ENCODE assay signal across 28 cellular contexts in genomic region chr1:4001461-4001860, GRCh38.
"Had no signal": no experiment of that assay in that cellular context is flagged by ENCODE, and none has a peak within 500 bp of the region (broad histone marks: within the 10 kb centered on the region; RNA-seq: fewer than 3 reads in every experiment).

No MANE protein-coding gene starts in this region.

- H3K36me3 Mint-ChIP-seq: activated CD8-positive, alpha-beta memory T cell treated with anti-CD3 and anti-CD28 coated beads, Interleukin-2, amount 10 ng/mL, durations not matched to agents 7 days and 5 days; activated naive CD8-positive, alpha-beta T cell; brain had no signal

- H3K4me3 Mint-ChIP-seq: activated CD4-positive, alpha-beta T cell treated with anti-CD3 and anti-CD28 coated beads, Interleukin-2, amount 10 ng/mL, durations not matched to agents 24 days and 14 days; activated CD8-positive, alpha-beta memory T cell treated with anti-CD3 and anti-CD28 coated beads, Interleukin-2, amount 10 ng/mL, durations not matched to agents 7 days and 5 days; activated naive CD4-positive, alpha-beta T cell treated with anti-CD3 and anti-CD28 coated beads for 36 hours; activated naive CD8-positive, alpha-beta T cell; activated T-cell treated with anti-CD3 and anti-CD28 coated beads, Interleukin-2, amount 50 U/mL, for 24 hours; activated T-helper 1 cell treated with anti-CD3 and anti-CD28 coated beads, Interleukin-12 subunit alpha, Interleukin-12 subunit beta, Interleukin-2, Interleukin-4 antibody, amounts not matched to agents 30 ng/mL and 10 ng/mL and 1 ng/mL, durations not matched to agents 14 hours and 24 hours and 36 hours; brain; T-helper 1 cell treated with Interleukin-12 subunit alpha and Interleukin-12 subunit beta and Interleukin-4 antibody, amounts not matched to agents 30 μg/mL and 1 μg/mL, for 36 hours had no signal

- H3K27me3 Mint-ChIP-seq: activated CD4-positive, alpha-beta T cell treated with anti-CD3 and anti-CD28 coated beads, Interleukin-2, amount 10 ng/mL, durations not matched to agents 24 days and 14 days had no signal

- DNase-seq: activated CD4-positive, alpha-beta T cell treated with anti-CD3 and anti-CD28 coated beads for 1 hour; activated CD4-positive, alpha-beta T cell treated with anti-CD3 and anti-CD28 coated beads, Interleukin-2, amount 10 ng/mL, durations not matched to agents 24 days and 14 days; activated CD4-positive, alpha-beta T cell treated with anti-CD3 and anti-CD28 coated beads, Interleukin-2, amount 50 U/mL, for 48 hours; activated CD8-positive, alpha-beta memory T cell treated with anti-CD3 and anti-CD28 coated beads, Interleukin-2, amount 10 ng/mL, durations not matched to agents 7 days and 5 days; activated gamma-delta T cell; activated naive CD4-positive, alpha-beta T cell treated with anti-CD3 and anti-CD28 coated beads for 36 hours; activated T-cell treated with anti-CD3 and anti-CD28 coated beads, Interleukin-2, amount 50 U/mL, for 24 hours; amygdala; MG63; MV-4-11; NCI-H1092 treated with DMSO at 0.1 percent for 48 hours; NCI-H1417 treated with DMSO at 0.1 percent for 48 hours; NCI-H1694; NCI-H2029; NCI-H2107; NCI-H2171 treated with DMSO at 0.1 percent for 48 hours; NCI-H345; NCI-H510A; NCI-H69; NK-92 treated with Interleukin-12 subunit alpha and Interleukin-12 subunit beta, amount 100 ng/mL, for 24 hours; OCI-M1; SHP77 treated with DMSO at 0.1 percent for 48 hours had no signal

- H3K27ac Mint-ChIP-seq: activated CD4-positive, alpha-beta T cell treated with anti-CD3 and anti-CD28 coated beads, Interleukin-2, amount 10 ng/mL, durations not matched to agents 24 days and 14 days; activated CD8-positive, alpha-beta memory T cell treated with anti-CD3 and anti-CD28 coated beads, Interleukin-2, amount 10 ng/mL, durations not matched to agents 7 days and 5 days; activated naive CD4-positive, alpha-beta T cell treated with anti-CD3 and anti-CD28 coated beads for 36 hours; activated naive CD8-positive, alpha-beta T cell; activated T-cell treated with anti-CD3 and anti-CD28 coated beads, Interleukin-2, amount 50 U/mL, for 24 hours; activated T-helper 1 cell treated with anti-CD3 and anti-CD28 coated beads, Interleukin-12 subunit alpha, Interleukin-12 subunit beta, Interleukin-2, Interleukin-4 antibody, amounts not matched to agents 30 ng/mL and 10 ng/mL and 1 ng/mL, durations not matched to agents 14 hours and 24 hours and 36 hours; brain; T-helper 1 cell treated with Interleukin-12 subunit alpha and Interleukin-12 subunit beta and Interleukin-4 antibody, amounts not matched to agents 30 μg/mL and 1 μg/mL, for 36 hours had no signal

- FAIRE-seq: astrocyte, RCC 7860 had no signal

- H3K9me3 Mint-ChIP-seq: activated CD4-positive, alpha-beta T cell treated with anti-CD3 and anti-CD28 coated beads, Interleukin-2, amount 10 ng/mL, durations not matched to agents 24 days and 14 days; activated naive CD4-positive, alpha-beta T cell treated with anti-CD3 and anti-CD28 coated beads for 36 hours; activated T-cell treated with anti-CD3 and anti-CD28 coated beads, Interleukin-2, amount 50 U/mL, for 24 hours; activated T-helper 1 cell treated with anti-CD3 and anti-CD28 coated beads, Interleukin-12 subunit alpha, Interleukin-12 subunit beta, Interleukin-2, Interleukin-4 antibody, amounts not matched to agents 30 ng/mL and 10 ng/mL and 1 ng/mL, durations not matched to agents 14 hours and 24 hours and 36 hours had no signal

- H3K4me1 Mint-ChIP-seq: activated CD4-positive, alpha-beta T cell treated with anti-CD3 and anti-CD28 coated beads, Interleukin-2, amount 10 ng/mL, durations not matched to agents 24 days and 14 days; activated CD8-positive, alpha-beta memory T cell treated with anti-CD3 and anti-CD28 coated beads, Interleukin-2, amount 10 ng/mL, durations not matched to agents 7 days and 5 days had no signal
